25 cellular contexts compared by ENCODE assay signal in genomic region chr13:20134732-20135131, GRCh38. TPM values are rescaled to one million over a fixed set of nuclear protein-coding genes. Genes with fewer than 3 reads are reported as not detected.
"Had no signal": no experiment of that assay in that cellular context is flagged by ENCODE, and none has a peak within 500 bp of the region (broad histone marks: within the 10 kb centered on the region; RNA-seq: fewer than 3 reads in every experiment).

No MANE protein-coding gene starts in this region.

- ATAC-seq: activated CD4-positive, alpha-beta T cell treated with anti-CD3 and anti-CD28 coated beads for 36 hours; activated CD8-positive, alpha-beta T cell treated with anti-CD3 and anti-CD28 coated beads, Interleukin-2, amount 10 ng/mL, durations not matched to agents 7 days and 5 days; activated naive CD4-positive, alpha-beta T cell treated with anti-CD3 and anti-CD28 coated beads, Interleukin-2, amount 50 U/mL, for 72 hours; activated T-cell treated with anti-CD3 and anti-CD28 coated beads, Interleukin-2, amount 50 U/mL, for 72 hours; esophagus mucosa had no signal

- DNase-seq: activated CD4-positive, alpha-beta memory T cell treated with anti-CD3 and anti-CD28 coated beads for 36 hours; activated CD4-positive, alpha-beta T cell treated with anti-CD3 and anti-CD28 coated beads for 36 hours; activated CD4-positive, alpha-beta T cell treated with anti-CD3 and anti-CD28 coated beads, Interleukin-2, amount 10 ng/mL, durations not matched to agents 24 days and 14 days; activated CD4-positive, CD25-positive, alpha-beta regulatory T cell; activated CD4-positive, CD25-positive, alpha-beta regulatory T cell treated with anti-CD3 and anti-CD28 coated beads, Interleukin-2, amount 50 U/mL, for 72 hours; activated CD8-positive, alpha-beta T cell treated with anti-CD3 and anti-CD28 coated beads, Interleukin-2, amount 10 ng/mL, durations not matched to agents 7 days and 5 days; activated gamma-delta T cell; activated naive CD4-positive, alpha-beta T cell; activated naive CD4-positive, alpha-beta T cell treated with anti-CD3 and anti-CD28 coated beads, Interleukin-2, amount 10 ng/mL, durations not matched to agents 7 days and 5 days; activated naive CD8-positive, alpha-beta T cell treated with anti-CD3 and anti-CD28 coated beads, Interleukin-2, amount 10 ng/mL, durations not matched to agents 7 days and 5 days; activated T-cell treated with anti-CD3 and anti-CD28 coated beads for 4 hours; activated T-cell treated with anti-CD3 and anti-CD28 coated beads, Interleukin-2, amount 50 U/mL, for 24 hours; activated T-cell treated with anti-CD3 and anti-CD28 coated beads, Interleukin-2, amount 50 U/mL, for 72 hours; central memory CD4-positive, alpha-beta T cell; cerebellar nuclear complex; colonic mucosa; effector CD8-positive, alpha-beta T cell; foreskin fibroblast; head of caudate nucleus; T-helper 2 cell had no signal

RNA-seq across cellular contexts. Expression of gene GJA3, which starts 26.1 kb away (rescaled TPM):
- total RNA-seq: activated CD4-positive, alpha-beta T cell treated with anti-CD3 and anti-CD28 coated beads, Interleukin-2, amount 10 ng/mL, durations not matched to agents 24 days and 14 days; ascending aorta; frontal cortex had no signal

RNA-seq across cellular contexts. Expression of gene GJB2, which starts 58.0 kb away (rescaled TPM):
- total RNA-seq: dermis microvascular lymphatic vessel endothelial cell had no signal
